ENCODE assay signal across 1 cellular context in the genomic region with DNA sequence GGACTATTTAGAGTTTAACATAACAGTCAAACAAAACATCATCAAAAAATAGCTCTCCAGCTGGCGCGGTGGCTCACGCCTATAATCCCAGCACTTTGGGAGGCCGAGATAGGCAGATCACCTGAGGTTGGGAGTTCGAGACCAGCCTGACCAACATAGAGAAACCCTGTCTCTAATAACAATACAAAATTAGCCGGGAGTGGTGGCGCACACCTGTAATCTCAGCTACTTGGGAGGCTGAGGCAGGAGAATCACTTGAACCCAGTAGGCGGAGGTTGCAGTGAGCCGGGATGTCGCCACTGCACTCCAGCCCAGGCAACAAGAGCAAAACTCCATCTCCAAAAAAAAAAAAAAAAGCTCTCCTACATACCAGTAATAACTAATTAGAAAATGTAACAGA.
TF ChIP-seq lines count a peak whose summit lies in the region.

No MANE protein-coding gene starts in this region.

TF ChIP-seq in GM12878, 131 proteins besides CTCF, POLR2A, EP300 and RAD21:
- TF ChIP-seq ZNF217 (IDR thresholded peaks at IDR 0.05) (peak; percentile 29; the same call in 1 of the 2 replicates), ZBTB33 (IDR thresholded peaks at IDR 0.05) (peak; percentile 69; the same call in 1 of the 2 replicates)
TF ChIP-seq in GM12878: peak in this region for 2; not testable (repeated sequence) for 129.
